Comparison of ENCODE assay signal across 3 cellular contexts in the genomic region with DNA sequence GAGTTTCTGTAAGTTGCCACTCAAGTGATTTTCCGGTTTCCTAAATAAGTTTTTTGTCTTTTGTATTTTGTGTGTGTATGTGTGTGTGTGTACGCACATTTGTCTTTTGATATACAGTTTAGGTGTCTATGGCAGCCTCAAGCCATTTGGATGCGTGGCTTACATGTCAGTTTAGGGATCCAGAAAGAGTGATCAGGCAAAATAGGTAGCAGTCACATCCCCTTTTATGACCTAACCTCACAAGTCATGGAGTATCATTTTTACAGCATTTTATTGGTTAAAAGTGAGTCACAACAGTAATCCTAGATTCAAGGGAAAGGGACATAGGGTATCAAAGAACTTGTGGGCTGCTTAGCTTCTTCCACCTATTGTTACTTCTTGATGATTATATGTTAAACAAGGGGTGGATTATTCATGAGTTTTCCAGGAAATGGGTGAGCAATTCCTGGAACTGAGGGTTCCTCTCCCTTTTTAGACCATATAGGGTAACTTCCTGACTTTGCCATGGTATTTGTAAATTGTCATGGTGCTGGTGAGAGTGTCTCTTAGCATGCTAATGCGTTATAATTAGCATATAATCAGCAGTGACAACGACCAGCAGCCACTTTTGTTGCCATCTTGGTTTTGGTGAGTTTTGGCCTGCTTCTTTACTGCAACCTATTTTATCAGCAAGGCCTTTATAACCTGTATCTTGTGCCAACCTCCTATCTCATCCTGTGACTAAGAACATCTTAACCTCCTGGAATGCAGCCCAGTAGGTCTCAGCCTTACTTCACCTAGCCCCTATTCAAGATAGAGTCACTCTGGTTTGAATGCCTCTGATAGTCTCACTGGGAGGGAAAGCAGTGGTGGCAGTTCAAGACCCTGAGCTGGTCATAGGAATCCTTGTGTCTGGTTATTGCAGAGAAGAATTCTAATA.
A peak's percentile ranks its signal among the peaks of the same experiment; 100 is the strongest.
TF ChIP-seq lines count a peak whose summit lies in the region.

No MANE protein-coding gene starts in this region.

TF ChIP-seq in HEK293, 187 proteins besides CTCF, POLR2A, EP300 and RAD21 (continued from another document):
- TF ChIP-seq GLIS1 (tag by site-specific recombination; IDR thresholded peaks at IDR 0.05) (0 out of 2 replicates have a peak, but pooled peaks have one; percentile 13), ZNF214 (tag by site-specific recombination; IDR thresholded peaks at IDR 0.05; ENCODE audit: borderline replicate concordance) (no peak), KLF10 (tag by site-specific recombination; IDR thresholded peaks at IDR 0.05) (no peak), REPIN1 (tag by site-specific recombination; IDR thresholded peaks at IDR 0.05; ENCODE audit: low read depth) (no peak)
- TF ChIP-seq, protein P1, sequence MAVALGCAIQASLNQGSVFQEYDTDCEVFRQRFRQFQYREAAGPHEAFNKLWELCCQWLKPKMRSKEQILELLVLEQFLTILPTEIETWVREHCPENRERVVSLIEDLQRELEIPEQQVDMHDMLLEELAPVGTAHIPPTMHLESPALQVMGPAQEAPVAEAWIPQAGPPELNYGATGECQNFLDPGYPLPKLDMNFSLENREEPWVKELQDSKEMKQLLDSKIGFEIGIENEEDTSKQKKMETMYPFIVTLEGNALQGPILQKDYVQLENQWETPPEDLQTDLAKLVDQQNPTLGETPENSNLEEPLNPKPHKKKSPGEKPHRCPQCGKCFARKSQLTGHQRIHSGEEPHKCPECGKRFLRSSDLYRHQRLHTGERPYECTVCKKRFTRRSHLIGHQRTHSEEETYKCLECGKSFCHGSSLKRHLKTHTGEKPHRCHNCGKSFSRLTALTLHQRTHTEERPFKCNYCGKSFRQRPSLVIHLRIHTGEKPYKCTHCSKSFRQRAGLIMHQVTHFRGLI (tag by site-specific recombination; IDR thresholded peaks at IDR 0.05): no peak
- TF ChIP-seq, protein P2, sequence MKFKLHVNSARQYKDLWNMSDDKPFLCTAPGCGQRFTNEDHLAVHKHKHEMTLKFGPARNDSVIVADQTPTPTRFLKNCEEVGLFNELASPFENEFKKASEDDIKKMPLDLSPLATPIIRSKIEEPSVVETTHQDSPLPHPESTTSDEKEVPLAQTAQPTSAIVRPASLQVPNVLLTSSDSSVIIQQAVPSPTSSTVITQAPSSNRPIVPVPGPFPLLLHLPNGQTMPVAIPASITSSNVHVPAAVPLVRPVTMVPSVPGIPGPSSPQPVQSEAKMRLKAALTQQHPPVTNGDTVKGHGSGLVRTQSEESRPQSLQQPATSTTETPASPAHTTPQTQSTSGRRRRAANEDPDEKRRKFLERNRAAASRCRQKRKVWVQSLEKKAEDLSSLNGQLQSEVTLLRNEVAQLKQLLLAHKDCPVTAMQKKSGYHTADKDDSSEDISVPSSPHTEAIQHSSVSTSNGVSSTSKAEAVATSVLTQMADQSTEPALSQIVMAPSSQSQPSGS (tag by site-specific recombination; IDR thresholded peaks at IDR 0.05; ENCODE audit: low read depth): no peak

TF ChIP-seq in endothelial cell of umbilical vein, 7 proteins besides CTCF, POLR2A, EP300 and RAD21 (continued from another document):
- TF ChIP-seq GATA2 (IDR thresholded peaks at IDR 0.05; ENCODE audit: insufficient read depth, insufficient read length, low read depth, low read length): peak; percentile 73

TF ChIP-seq in WTC11, 78 proteins besides CTCF, POLR2A, EP300 and RAD21 (continued from another document):
- TF ChIP-seq, protein P3, sequence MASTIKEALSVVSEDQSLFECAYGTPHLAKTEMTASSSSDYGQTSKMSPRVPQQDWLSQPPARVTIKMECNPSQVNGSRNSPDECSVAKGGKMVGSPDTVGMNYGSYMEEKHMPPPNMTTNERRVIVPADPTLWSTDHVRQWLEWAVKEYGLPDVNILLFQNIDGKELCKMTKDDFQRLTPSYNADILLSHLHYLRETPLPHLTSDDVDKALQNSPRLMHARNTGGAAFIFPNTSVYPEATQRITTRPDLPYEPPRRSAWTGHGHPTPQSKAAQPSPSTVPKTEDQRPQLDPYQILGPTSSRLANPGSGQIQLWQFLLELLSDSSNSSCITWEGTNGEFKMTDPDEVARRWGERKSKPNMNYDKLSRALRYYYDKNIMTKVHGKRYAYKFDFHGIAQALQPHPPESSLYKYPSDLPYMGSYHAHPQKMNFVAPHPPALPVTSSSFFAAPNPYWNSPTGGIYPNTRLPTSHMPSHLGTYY (CRISPR knock-in tag; IDR thresholded peaks at IDR 0.05): no peak
- TF ChIP-seq GTF2I (CRISPR knock-in tag; conservative IDR thresholded peaks at IDR 0.05): no peak
- TF ChIP-seq ZNF138 (CRISPR knock-in tag; conservative IDR thresholded peaks at IDR 0.05): no peak
- TF ChIP-seq ZNF232 (CRISPR knock-in tag; IDR thresholded peaks at IDR 0.05): no peak
- TF ChIP-seq, protein P4, sequence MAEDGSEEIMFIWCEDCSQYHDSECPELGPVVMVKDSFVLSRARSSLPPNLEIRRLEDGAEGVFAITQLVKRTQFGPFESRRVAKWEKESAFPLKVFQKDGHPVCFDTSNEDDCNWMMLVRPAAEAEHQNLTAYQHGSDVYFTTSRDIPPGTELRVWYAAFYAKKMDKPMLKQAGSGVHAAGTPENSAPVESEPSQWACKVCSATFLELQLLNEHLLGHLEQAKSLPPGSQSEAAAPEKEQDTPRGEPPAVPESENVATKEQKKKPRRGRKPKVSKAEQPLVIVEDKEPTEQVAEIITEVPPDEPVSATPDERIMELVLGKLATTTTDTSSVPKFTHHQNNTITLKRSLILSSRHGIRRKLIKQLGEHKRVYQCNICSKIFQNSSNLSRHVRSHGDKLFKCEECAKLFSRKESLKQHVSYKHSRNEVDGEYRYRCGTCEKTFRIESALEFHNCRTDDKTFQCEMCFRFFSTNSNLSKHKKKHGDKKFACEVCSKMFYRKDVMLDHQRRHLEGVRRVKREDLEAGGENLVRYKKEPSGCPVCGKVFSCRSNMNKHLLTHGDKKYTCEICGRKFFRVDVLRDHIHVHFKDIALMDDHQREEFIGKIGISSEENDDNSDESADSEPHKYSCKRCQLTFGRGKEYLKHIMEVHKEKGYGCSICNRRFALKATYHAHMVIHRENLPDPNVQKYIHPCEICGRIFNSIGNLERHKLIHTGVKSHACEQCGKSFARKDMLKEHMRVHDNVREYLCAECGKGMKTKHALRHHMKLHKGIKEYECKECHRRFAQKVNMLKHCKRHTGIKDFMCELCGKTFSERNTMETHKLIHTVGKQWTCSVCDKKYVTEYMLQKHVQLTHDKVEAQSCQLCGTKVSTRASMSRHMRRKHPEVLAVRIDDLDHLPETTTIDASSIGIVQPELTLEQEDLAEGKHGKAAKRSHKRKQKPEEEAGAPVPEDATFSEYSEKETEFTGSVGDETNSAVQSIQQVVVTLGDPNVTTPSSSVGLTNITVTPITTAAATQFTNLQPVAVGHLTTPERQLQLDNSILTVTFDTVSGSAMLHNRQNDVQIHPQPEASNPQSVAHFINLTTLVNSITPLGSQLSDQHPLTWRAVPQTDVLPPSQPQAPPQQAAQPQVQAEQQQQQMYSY (CRISPR knock-in tag; IDR thresholded peaks at IDR 0.05): no peak
- TF ChIP-seq, protein P5, sequence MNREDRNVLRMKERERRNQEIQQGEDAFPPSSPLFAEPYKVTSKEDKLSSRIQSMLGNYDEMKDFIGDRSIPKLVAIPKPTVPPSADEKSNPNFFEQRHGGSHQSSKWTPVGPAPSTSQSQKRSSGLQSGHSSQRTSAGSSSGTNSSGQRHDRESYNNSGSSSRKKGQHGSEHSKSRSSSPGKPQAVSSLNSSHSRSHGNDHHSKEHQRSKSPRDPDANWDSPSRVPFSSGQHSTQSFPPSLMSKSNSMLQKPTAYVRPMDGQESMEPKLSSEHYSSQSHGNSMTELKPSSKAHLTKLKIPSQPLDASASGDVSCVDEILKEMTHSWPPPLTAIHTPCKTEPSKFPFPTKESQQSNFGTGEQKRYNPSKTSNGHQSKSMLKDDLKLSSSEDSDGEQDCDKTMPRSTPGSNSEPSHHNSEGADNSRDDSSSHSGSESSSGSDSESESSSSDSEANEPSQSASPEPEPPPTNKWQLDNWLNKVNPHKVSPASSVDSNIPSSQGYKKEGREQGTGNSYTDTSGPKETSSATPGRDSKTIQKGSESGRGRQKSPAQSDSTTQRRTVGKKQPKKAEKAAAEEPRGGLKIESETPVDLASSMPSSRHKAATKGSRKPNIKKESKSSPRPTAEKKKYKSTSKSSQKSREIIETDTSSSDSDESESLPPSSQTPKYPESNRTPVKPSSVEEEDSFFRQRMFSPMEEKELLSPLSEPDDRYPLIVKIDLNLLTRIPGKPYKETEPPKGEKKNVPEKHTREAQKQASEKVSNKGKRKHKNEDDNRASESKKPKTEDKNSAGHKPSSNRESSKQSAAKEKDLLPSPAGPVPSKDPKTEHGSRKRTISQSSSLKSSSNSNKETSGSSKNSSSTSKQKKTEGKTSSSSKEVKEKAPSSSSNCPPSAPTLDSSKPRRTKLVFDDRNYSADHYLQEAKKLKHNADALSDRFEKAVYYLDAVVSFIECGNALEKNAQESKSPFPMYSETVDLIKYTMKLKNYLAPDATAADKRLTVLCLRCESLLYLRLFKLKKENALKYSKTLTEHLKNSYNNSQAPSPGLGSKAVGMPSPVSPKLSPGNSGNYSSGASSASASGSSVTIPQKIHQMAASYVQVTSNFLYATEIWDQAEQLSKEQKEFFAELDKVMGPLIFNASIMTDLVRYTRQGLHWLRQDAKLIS (CRISPR knock-in tag; IDR thresholded peaks at IDR 0.05; ENCODE audit: borderline replicate concordance): no peak
- no peak for TF ChIP-seq NFYB (CRISPR knock-in tag; conservative IDR thresholded peaks at IDR 0.05; ENCODE audit: low read depth)
